Comparison of ENCODE assay signal across 1 cellular context in the genomic region with DNA sequence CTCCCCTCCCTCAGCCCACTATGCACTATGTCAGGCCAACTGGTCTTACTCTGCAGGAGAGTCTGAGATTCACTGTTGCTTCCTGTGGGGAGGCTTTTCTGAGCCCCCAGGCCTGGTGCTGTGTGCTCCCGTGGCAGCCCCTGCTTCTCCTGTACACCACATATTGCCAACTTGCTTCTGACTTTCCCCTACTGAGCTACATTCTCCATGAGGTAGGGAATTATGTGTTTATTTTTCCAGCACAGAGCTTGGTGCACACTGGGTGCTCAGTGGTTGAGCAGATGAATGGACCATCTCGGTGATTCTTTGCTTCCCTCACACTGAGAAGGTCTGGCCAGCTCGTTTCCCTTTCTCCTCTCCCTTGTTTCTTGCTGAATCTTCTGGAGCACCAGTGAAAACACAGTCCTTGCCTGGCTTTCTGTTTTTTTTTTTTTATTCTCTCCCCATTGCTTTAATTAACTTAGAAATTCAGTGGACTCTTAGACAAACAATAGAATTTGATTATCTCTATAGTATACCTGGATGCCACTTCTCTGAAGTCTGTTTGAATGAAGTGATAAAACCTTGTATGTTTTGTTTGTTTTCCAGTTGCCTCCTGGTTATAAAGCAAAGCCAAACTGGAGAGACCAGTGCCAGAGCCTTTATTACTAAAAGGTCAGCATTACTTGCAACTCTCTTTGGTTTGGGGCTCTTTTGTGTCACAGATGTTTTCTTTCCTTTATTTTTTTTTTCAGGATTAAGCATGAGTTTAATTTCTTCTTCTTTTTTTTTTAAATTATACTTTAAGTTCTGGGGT.
TF ChIP-seq lines count a peak whose summit lies in the region.

No MANE protein-coding gene starts in this region.

TF ChIP-seq in endothelial cell of umbilical vein, 7 proteins besides CTCF, POLR2A, EP300 and RAD21:
- no peak for TF ChIP-seq JUN (IDR thresholded peaks at IDR 0.05; ENCODE audit: borderline replicate concordance, insufficient read depth, insufficient read length, low read depth)
- no peak for TF ChIP-seq GATA2 (IDR thresholded peaks at IDR 0.05; ENCODE audit: insufficient read depth, insufficient read length, low read depth, low read length)
- no peak for TF ChIP-seq POLR2AphosphoS5 (IDR thresholded peaks at IDR 0.05; ENCODE audit: insufficient read depth, low read depth, low read length)
- TF ChIP-seq, protein P1, sequence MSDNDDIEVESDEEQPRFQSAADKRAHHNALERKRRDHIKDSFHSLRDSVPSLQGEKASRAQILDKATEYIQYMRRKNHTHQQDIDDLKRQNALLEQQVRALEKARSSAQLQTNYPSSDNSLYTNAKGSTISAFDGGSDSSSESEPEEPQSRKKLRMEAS (IDR thresholded peaks at IDR 0.05; ENCODE audit: insufficient read depth, insufficient read length) = no peak
- no peak for TF ChIP-seq EZH2 (IDR thresholded peaks at IDR 0.05; ENCODE audit: borderline replicate concordance, low read depth, low read length, severe bottlenecking)
